ENCODE assay signal across 1 cellular context in genomic region chr21:40186036-40186435, GRCh38.
TF ChIP-seq lines count a peak whose summit lies in the region.

No MANE protein-coding gene starts in this region.

TF ChIP-seq in HepG2, 621 proteins besides CTCF, POLR2A, EP300 and RAD21 (continued from another document):
- no peak for TF ChIP-seq E2F5 (CRISPR knock-in tag; conservative IDR thresholded peaks at IDR 0.05)
- no peak for TF ChIP-seq ZMYM2 (CRISPR knock-in tag; IDR thresholded peaks at IDR 0.05)
- TF ChIP-seq TAF15 (IDR thresholded peaks at IDR 0.05; ENCODE audit: low read depth, low read length, poor library complexity, severe bottlenecking), result no peak
- TF ChIP-seq ZBTB37 (CRISPR knock-in tag; IDR thresholded peaks at IDR 0.05), result no peak
TF ChIP-seq in HepG2: peak in this region for 0.
